In the genomic region with DNA sequence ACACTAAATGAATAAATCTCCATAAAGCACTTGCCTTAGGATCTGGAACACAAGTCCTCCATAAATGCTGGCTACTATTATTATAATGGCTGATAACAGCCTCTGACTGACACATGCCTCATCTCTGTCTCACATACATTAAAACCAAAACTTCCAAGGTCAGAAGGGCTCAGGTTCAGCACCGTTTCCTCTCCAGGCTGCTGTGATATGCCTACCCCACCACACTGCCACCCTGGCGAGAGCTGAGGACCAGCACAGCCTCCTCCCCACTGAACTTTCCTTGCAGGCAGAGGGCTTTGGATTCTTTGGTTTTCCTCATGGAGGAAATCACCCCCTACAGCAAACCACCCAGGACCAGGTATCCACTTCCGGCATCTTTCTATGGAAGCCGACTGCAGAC, we compare ENCODE assay signal across 20 cellular contexts.
A peak's percentile ranks its signal among the peaks of the same experiment; 100 is the strongest.
DNase-seq lines count a peak whose midpoint lies in the region; ATAC-seq and TF ChIP-seq lines count a peak whose summit lies in the region.
"Had no signal": no experiment of that assay in that cellular context is flagged by ENCODE, and none has a peak within 500 bp of the region (broad histone marks: within the 10 kb centered on the region; RNA-seq: fewer than 3 reads in every experiment).

No MANE protein-coding gene starts in this region.

- peak overlapping the region; percentile 60; the same call in 1 of the 2 replicates for H3K9ac ChIP-seq in OCI-LY3 (ENCODE audit: low read length)

- no peak for DNase-seq in activated naive CD8-positive, alpha-beta T cell treated with anti-CD3 and anti-CD28 coated beads, Interleukin-2, amount 10 ng/mL, durations not matched to agents 7 days and 5 days
- no peak for DNase-seq in activated naive CD8-positive, alpha-beta T cell treated with anti-CD3 and anti-CD28 coated beads for 36 hours
- DNase-seq in body of pancreas (no peak), caudate nucleus (lab: John Stamatoyannopoulos, UW) (no peak), NCI-H446 (lab: John Stamatoyannopoulos, UW) (no peak)
- peak; percentile 42 for DNase-seq in stimulated activated naive CD8-positive, alpha-beta T cell treated with anti-CD3 and anti-CD28 coated beads, Interleukin-15, Interleukin-2, amounts not matched to agents 100 U/mL and 50 U/mL, for 24 hours
- DNase-seq in activated effector memory CD4-positive, alpha-beta T cell treated with anti-CD3 and anti-CD28 coated beads, Interleukin-2, amount 50 U/mL, for 16 hours, result no peak
- DNase-seq: activated naive CD4-positive, alpha-beta T cell treated with Interleukin-2 at 50 U/mL for 16 hours; CD8-positive, alpha-beta T cell; DMS79; dorsolateral prefrontal cortex; foreskin melanocyte; NCI-H1694; NCI-H345; nephron progenitor cell; NK-92 treated with Interleukin-12 subunit alpha and Interleukin-12 subunit beta, amount 100 ng/mL, for 24 hours; RPMI8226 had no signal

- TF ChIP-seq CTCF in OCI-LY3 (IDR thresholded peaks at IDR 0.05; ENCODE audit: low read depth, low read length) (no peak), body of pancreas (IDR thresholded peaks at IDR 0.05) (no peak)

- H3K27ac ChIP-seq in OCI-LY3 (ENCODE audit: low read length), result peak overlapping the region; percentile 85
- peak overlapping the region in 3 of 4 donors; percentile 58 to 75 (median 70) for H3K27ac ChIP-seq in body of pancreas
- no peak overlapping the region for H3K27ac ChIP-seq in caudate nucleus (ENCODE audit: low read depth, low read length)
- H3K27ac ChIP-seq: breast epithelium, dorsolateral prefrontal cortex had no signal

- H3K79me2 ChIP-seq in OCI-LY3 (ENCODE audit: low read length), result peaks cover 47% of the 10 kb centered on the region

- H3K4me3 Mint-ChIP-seq in activated naive CD8-positive, alpha-beta T cell treated with anti-CD3 and anti-CD28 coated beads, Interleukin-2, amount 10 ng/mL, durations not matched to agents 7 days and 5 days, result peak overlapping the region; percentile 13
- H3K4me3 Mint-ChIP-seq in activated naive CD8-positive, alpha-beta T cell treated with anti-CD3 and anti-CD28 coated beads for 36 hours, result no peak overlapping the region
- H3K4me3 Mint-ChIP-seq: CD8-positive, alpha-beta T cell; memory B cell; nephron progenitor cell had no signal

- H3K9me3 Mint-ChIP-seq in activated naive CD8-positive, alpha-beta T cell treated with anti-CD3 and anti-CD28 coated beads, Interleukin-2, amount 10 ng/mL, durations not matched to agents 7 days and 5 days, result no peaks in the 10 kb centered on the region
- no peaks in the 10 kb centered on the region for H3K9me3 Mint-ChIP-seq in activated naive CD8-positive, alpha-beta T cell treated with anti-CD3 and anti-CD28 coated beads for 36 hours
- H3K9me3 Mint-ChIP-seq: CD8-positive, alpha-beta T cell; memory B cell; nephron progenitor cell had no signal

- intact Hi-C loops in body of pancreas (cut with DNase I), result no loop called here

- peak overlapping the region; percentile 87 for H3K4me2 ChIP-seq in OCI-LY3 (ENCODE audit: low read length)

- no peaks in the 10 kb centered on the region for H3K27me3 ChIP-seq in OCI-LY3 (ENCODE audit: low read depth, low read length)
- H3K27me3 ChIP-seq in body of pancreas, result no peaks in the 10 kb centered on the region
- H3K27me3 ChIP-seq: breast epithelium, dorsolateral prefrontal cortex had no signal

- H3K36me3 ChIP-seq in OCI-LY3 (replicated peaks; ENCODE audit: low read depth, low read length) (no peaks in the 10 kb centered on the region), body of pancreas (replicated peaks in 1 of 2; ENCODE audit: insufficient read depth in 1 of 2, low read depth in 2 of 2) (no peaks in the 10 kb centered on the region)
- H3K36me3 ChIP-seq: breast epithelium had no signal

- ATAC-seq in activated naive CD8-positive, alpha-beta T cell treated with anti-CD3 and anti-CD28 coated beads, Interleukin-2, amount 10 ng/mL, durations not matched to agents 7 days and 5 days (ENCODE audit: low read depth), result no peak
- ATAC-seq in body of pancreas, result no peak
- peak; percentile 51 for ATAC-seq in stimulated activated naive CD8-positive, alpha-beta T cell treated with anti-CD3 and anti-CD28 coated beads, Interleukin-15, Interleukin-2, amounts not matched to agents 100 U/mL and 50 U/mL, for 24 hours
- ATAC-seq: CD8-positive, alpha-beta T cell had no signal

- TF ChIP-seq POLR2A in body of pancreas (IDR thresholded peaks at IDR 0.05), result no peak

- H3K27me3 Mint-ChIP-seq in activated naive CD8-positive, alpha-beta T cell treated with anti-CD3 and anti-CD28 coated beads, Interleukin-2, amount 10 ng/mL, durations not matched to agents 7 days and 5 days, result peaks cover 8% of the 10 kb centered on the region
- no peaks in the 10 kb centered on the region for H3K27me3 Mint-ChIP-seq in activated naive CD8-positive, alpha-beta T cell treated with anti-CD3 and anti-CD28 coated beads for 36 hours

- no peak overlapping the region for H3K27ac Mint-ChIP-seq in activated naive CD8-positive, alpha-beta T cell treated with anti-CD3 and anti-CD28 coated beads, Interleukin-2, amount 10 ng/mL, durations not matched to agents 7 days and 5 days
- H3K27ac Mint-ChIP-seq in activated naive CD8-positive, alpha-beta T cell treated with anti-CD3 and anti-CD28 coated beads for 36 hours, result no peak overlapping the region
- H3K27ac Mint-ChIP-seq: CD8-positive, alpha-beta T cell; memory B cell; nephron progenitor cell had no signal

- H3K4me3 ChIP-seq in OCI-LY3 (ENCODE audit: low read length) (peak overlapping the region; percentile 48), body of pancreas (no peak overlapping the region)
- H3K4me3 ChIP-seq: breast epithelium, dorsolateral prefrontal cortex had no signal

- no peak overlapping the region for H2AFZ ChIP-seq in OCI-LY3 (ENCODE audit: low read depth, low read length)

- H4K20me1 ChIP-seq in OCI-LY3 (ENCODE audit: insufficient read depth, low read length), result no peaks in the 10 kb centered on the region

- peaks cover 61% of the 10 kb centered on the region for H3K4me1 Mint-ChIP-seq in activated naive CD8-positive, alpha-beta T cell treated with anti-CD3 and anti-CD28 coated beads, Interleukin-2, amount 10 ng/mL, durations not matched to agents 7 days and 5 days
- peaks cover 84% of the 10 kb centered on the region for H3K4me1 Mint-ChIP-seq in activated naive CD8-positive, alpha-beta T cell treated with anti-CD3 and anti-CD28 coated beads for 36 hours

- POLR2A ChIA-PET in activated naive CD8-positive, alpha-beta T cell treated with anti-CD3 and anti-CD28 coated beads, Interleukin-2, amount 10 ng/mL, durations not matched to agents 7 days and 5 days (lab: Charles Lee), result interaction anchor here (1.4 to 2.6 kb wide), 2 partner anchors 9 to 11 kb away, joined by 3 to 8 read pairs; no protein-coding TSS in a partner anchor

- WGBS in body of pancreas, 2 donors, result 90 to 93% methylated on average over 3 to 4 of the region's 4 CpGs

- no peaks in the 10 kb centered on the region for H3K36me3 Mint-ChIP-seq in activated naive CD8-positive, alpha-beta T cell treated with anti-CD3 and anti-CD28 coated beads, Interleukin-2, amount 10 ng/mL, durations not matched to agents 7 days and 5 days
- no peaks in the 10 kb centered on the region for H3K36me3 Mint-ChIP-seq in activated naive CD8-positive, alpha-beta T cell treated with anti-CD3 and anti-CD28 coated beads for 36 hours
- H3K36me3 Mint-ChIP-seq: CD8-positive, alpha-beta T cell; memory B cell had no signal

- no peaks in the 10 kb centered on the region for H3K9me3 ChIP-seq in OCI-LY3 (ENCODE audit: insufficient read depth, low read length)
- H3K9me3 ChIP-seq in body of pancreas, result no peaks in the 10 kb centered on the region
- H3K9me3 ChIP-seq: breast epithelium had no signal

- peaks cover 74% of the 10 kb centered on the region for H3K4me1 ChIP-seq in OCI-LY3 (ENCODE audit: low read length)
- peaks cover 26% of the 10 kb centered on the region for H3K4me1 ChIP-seq in body of pancreas
- H3K4me1 ChIP-seq: breast epithelium had no signal
